Comparison of ENCODE assay signal across 8 cellular contexts in the genomic region with DNA sequence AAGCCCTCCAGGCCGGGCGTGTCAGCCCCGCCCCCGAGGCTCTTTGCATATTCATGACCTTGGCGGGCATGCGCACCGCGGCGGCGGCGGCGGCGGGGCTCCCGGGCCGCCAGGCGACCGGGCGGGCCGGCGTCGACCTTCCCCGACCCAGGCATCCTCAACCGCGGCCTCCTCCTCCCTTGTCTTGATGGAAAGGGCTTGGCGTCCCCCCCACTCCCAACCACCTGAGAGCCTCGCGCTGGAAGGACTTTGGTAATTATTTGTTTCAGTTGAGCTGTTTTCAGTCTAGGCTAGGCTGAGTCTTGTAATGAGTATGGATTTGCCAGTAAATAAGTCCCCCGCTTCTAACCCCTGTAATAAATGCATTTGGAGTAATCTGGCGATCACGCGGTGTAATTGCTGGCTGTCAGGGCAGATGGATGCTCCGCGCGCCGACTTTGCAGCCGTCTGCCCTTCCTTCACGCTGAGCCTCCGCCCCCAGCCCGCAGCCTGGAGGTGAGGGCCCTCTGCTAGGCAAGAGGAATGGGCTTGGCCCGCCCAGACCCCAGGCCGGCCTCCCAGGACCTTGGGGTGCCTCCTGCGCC. TPM values are rescaled to one million over a fixed set of nuclear protein-coding genes. Genes with fewer than 3 reads are reported as not detected.
DNase-seq lines count a peak whose midpoint lies in the region; ATAC-seq and TF ChIP-seq lines count a peak whose summit lies in the region.

No MANE protein-coding gene starts in this region.

- intact Hi-C loops in CD8-positive, alpha-beta T cell (cut with DNase I, micrococcal nuclease) = no loop called here
- intact Hi-C loops in activated CD4-positive, alpha-beta T cell treated with anti-CD3 and anti-CD28 coated beads for 36 hours (cut with DNase I, micrococcal nuclease) = loop anchor here in 1 of 2 experiments (2.0 kb wide), 1 partner anchor 60 kb away; no protein-coding TSS in a partner anchor
- intact Hi-C loops in dendritic cell treated with granulocyte-macrophage colony-stimulating factor and Interleukin-4, amounts not matched to agents 40 ng/mL and 50 ng/mL, for 4 days (cut with micrococcal nuclease) = no loop called here

- no peaks in the 10 kb centered on the region for H3K27me3 ChIP-seq in CD8-positive, alpha-beta T cell (ENCODE audit: insufficient read depth, low read length)
- H3K27me3 ChIP-seq in HUES64 (ENCODE audit: insufficient read depth, low read length) = peaks cover 52% of the 10 kb centered on the region

- H3K4me3 Mint-ChIP-seq in CD8-positive, alpha-beta T cell = peak overlapping the region; percentile 79
- H3K4me3 Mint-ChIP-seq in activated CD4-positive, alpha-beta T cell treated with anti-CD3 and anti-CD28 coated beads for 36 hours = peak overlapping the region; percentile 54
- H3K4me3 Mint-ChIP-seq in dendritic cell treated with granulocyte-macrophage colony-stimulating factor and Interleukin-4, amounts not matched to agents 40 ng/mL and 50 ng/mL, for 4 days = peak overlapping the region; percentile 58

- peak overlapping the region; percentile 57 for H3K4me3 ChIP-seq in CD8-positive, alpha-beta T cell (ENCODE audit: low read depth, low read length)
- H3K4me3 ChIP-seq in HUES64 (ENCODE audit: low read length) (peak overlapping the region; percentile 61), mesodermal cell (ENCODE audit: extremely low read depth, insufficient read depth, low read length, poor library complexity, severe bottlenecking) (peak overlapping the region; percentile 33)

- H3K4me1 ChIP-seq in CD8-positive, alpha-beta T cell (ENCODE audit: insufficient read depth, low read length) = peaks cover 7% of the 10 kb centered on the region
- H3K4me1 ChIP-seq in HUES64 (ENCODE audit: insufficient read depth, low read length) (peaks cover 3% of the 10 kb centered on the region; the same call in 1 of the 2 replicates), mesodermal cell (ENCODE audit: control insufficient read depth, insufficient read depth, low read length, poor library complexity, severe bottlenecking) (peaks cover 6% of the 10 kb centered on the region)

- WGBS in HUES64 = 4% methylated on average over 39 of the region's 42 CpGs
- 7 to 18% methylated on average over 18 to 27 of the region's 42 CpGs for whole genome bisulfite sequencing in mesodermal cell (ENCODE audit: insufficient coverage in 2 of 2), 2 experiments

- peak; percentile 87 for ATAC-seq in CD8-positive, alpha-beta T cell
- ATAC-seq in activated CD4-positive, alpha-beta T cell treated with anti-CD3 and anti-CD28 coated beads for 36 hours = peak; percentile 74
- ATAC-seq in esophagus mucosa (no peak), HG02981 (IDR thresholded peaks at IDR 0.05; ENCODE audit: unreplicated experiment) (no peak)

- H3K9me3 Mint-ChIP-seq in CD8-positive, alpha-beta T cell = no peaks in the 10 kb centered on the region
- H3K9me3 Mint-ChIP-seq in activated CD4-positive, alpha-beta T cell treated with anti-CD3 and anti-CD28 coated beads for 36 hours (ENCODE audit: low read depth) = no peaks in the 10 kb centered on the region
- no peaks in the 10 kb centered on the region for H3K9me3 Mint-ChIP-seq in dendritic cell treated with granulocyte-macrophage colony-stimulating factor and Interleukin-4, amounts not matched to agents 40 ng/mL and 50 ng/mL, for 4 days

- no peaks in the 10 kb centered on the region for H3K36me3 Mint-ChIP-seq in CD8-positive, alpha-beta T cell
- H3K36me3 Mint-ChIP-seq in activated CD4-positive, alpha-beta T cell treated with anti-CD3 and anti-CD28 coated beads for 36 hours (ENCODE audit: low read depth) = peaks cover 4% of the 10 kb centered on the region
- H3K36me3 Mint-ChIP-seq in dendritic cell treated with granulocyte-macrophage colony-stimulating factor and Interleukin-4, amounts not matched to agents 40 ng/mL and 50 ng/mL, for 4 days (ENCODE audit: low read depth) = no peaks in the 10 kb centered on the region

- DNase-seq in CD8-positive, alpha-beta T cell = peak; percentile 13 to 61 (median 56)
- peak; percentile 69 for DNase-seq in activated CD4-positive, alpha-beta T cell treated with anti-CD3 and anti-CD28 coated beads for 36 hours
- peak; percentile 24 to 44 for DNase-seq in stimulated activated CD8-positive, alpha-beta memory T cell treated with anti-CD3 and anti-CD28 coated beads, Interleukin-2, amount 100 ng/mL, for 1 hour (ENCODE audit: low read depth in 2 of 2)

- CTCF ChIA-PET in CD8-positive, alpha-beta T cell (lab: Charles Lee) = interaction anchor here (0.6 kb wide), 1 partner anchor 87 kb away, joined by 4 read pairs; no protein-coding TSS in a partner anchor
- CTCF ChIA-PET in activated CD4-positive, alpha-beta T cell treated with anti-CD3 and anti-CD28 coated beads for 36 hours (lab: Charles Lee) = interaction anchor here (0.9 kb wide), 1 partner anchor 59 kb away, joined by 3 read pairs; no protein-coding TSS in a partner anchor

- H3K4me1 Mint-ChIP-seq in CD8-positive, alpha-beta T cell (ENCODE audit: low read depth) = peaks cover 8% of the 10 kb centered on the region
- peaks cover 5% of the 10 kb centered on the region for H3K4me1 Mint-ChIP-seq in activated CD4-positive, alpha-beta T cell treated with anti-CD3 and anti-CD28 coated beads for 36 hours
- H3K4me1 Mint-ChIP-seq in dendritic cell treated with granulocyte-macrophage colony-stimulating factor and Interleukin-4, amounts not matched to agents 40 ng/mL and 50 ng/mL, for 4 days (ENCODE audit: low read depth) = peaks cover 8% of the 10 kb centered on the region

- POLR2A ChIA-PET in CD8-positive, alpha-beta T cell (lab: Charles Lee) = no interaction called here
- POLR2A ChIA-PET in activated CD4-positive, alpha-beta T cell treated with anti-CD3 and anti-CD28 coated beads for 36 hours (lab: Charles Lee) = no interaction called here

- no peaks in the 10 kb centered on the region for H3K36me3 ChIP-seq in CD8-positive, alpha-beta T cell (ENCODE audit: insufficient read depth, low read length)
- H3K36me3 ChIP-seq in HUES64 (ENCODE audit: insufficient read depth, low read length) (no peaks in the 10 kb centered on the region), mesodermal cell (ENCODE audit: control insufficient read depth, insufficient read depth, low read length) (no peaks in the 10 kb centered on the region)

- H3K27ac Mint-ChIP-seq in CD8-positive, alpha-beta T cell = no peak overlapping the region
- H3K27ac Mint-ChIP-seq in activated CD4-positive, alpha-beta T cell treated with anti-CD3 and anti-CD28 coated beads for 36 hours = no peak overlapping the region
- H3K27ac Mint-ChIP-seq in dendritic cell treated with granulocyte-macrophage colony-stimulating factor and Interleukin-4, amounts not matched to agents 40 ng/mL and 50 ng/mL, for 4 days = no peak overlapping the region

- no peaks in the 10 kb centered on the region for H3K9me3 ChIP-seq in CD8-positive, alpha-beta T cell (ENCODE audit: low read length)
- H3K9me3 ChIP-seq in HUES64 (ENCODE audit: insufficient read depth, low read depth, low read length) (no peaks in the 10 kb centered on the region), mesodermal cell (ENCODE audit: control insufficient read depth, low read length) (no peaks in the 10 kb centered on the region)

- H3K27me3 Mint-ChIP-seq in CD8-positive, alpha-beta T cell (ENCODE audit: low read depth) = peaks cover 14% of the 10 kb centered on the region
- H3K27me3 Mint-ChIP-seq in activated CD4-positive, alpha-beta T cell treated with anti-CD3 and anti-CD28 coated beads for 36 hours = peaks cover 16% of the 10 kb centered on the region
- peaks cover 68% of the 10 kb centered on the region for H3K27me3 Mint-ChIP-seq in dendritic cell treated with granulocyte-macrophage colony-stimulating factor and Interleukin-4, amounts not matched to agents 40 ng/mL and 50 ng/mL, for 4 days

- no peak for TF ChIP-seq CTCF in CD8-positive, alpha-beta T cell (IDR thresholded peaks at IDR 0.05)

- H3K9ac ChIP-seq in HUES64 (ENCODE audit: low read depth, low read length) = no peak overlapping the region

- no peak overlapping the region for H3K27ac ChIP-seq in CD8-positive, alpha-beta T cell (ENCODE audit: low read depth, low read length)
- H3K27ac ChIP-seq in HUES64 (ENCODE audit: low read depth, low read length) (no peak overlapping the region), mesodermal cell (ENCODE audit: low read depth, low read length, severe bottlenecking) (no peak overlapping the region)

RNA-seq across cellular contexts. Expression of a gene that starts 25.2 kb away (rescaled TPM):
- not detected for total RNA-seq in CD8-positive, alpha-beta T cell
- 0.45 TPM for polyA plus RNA-seq in HUES64 (2013, experiment 1 of 2)
- polyA plus RNA-seq in HUES64 (2013, experiment 2 of 2) = 0.57 TPM
- under 1 TPM; 0.21 to 0.25 TPM for total RNA-seq in activated CD4-positive, alpha-beta T cell treated with anti-CD3 and anti-CD28 coated beads for 36 hours
- polyA plus RNA-seq in mesodermal cell (2013, experiment 1 of 2) = 0.63 TPM
- 0.51 TPM for polyA plus RNA-seq in mesodermal cell (2013, experiment 2 of 2)
- not detected for total RNA-seq in esophagus mucosa

Comparison
In these comparisons a context has a peak if more than half of its experiments do, and no peak if none do; other contexts are left out.
1. ATAC-seq: peak in CD8-positive, alpha-beta T cell (single experiment) and activated CD4-positive, alpha-beta T cell treated with anti-CD3 and anti-CD28 coated beads for 36 hours (single experiment); none in esophagus mucosa (single experiment) and HG02981 (single experiment).
2. Peak in every context shown above with its lines, with median percentiles within 50 percentile points of each other: DNase-seq, H3K4me3 ChIP-seq and H3K4me3 Mint-ChIP-seq.